ENCODE assay signal across 1 cellular context in genomic region chr10:86710987-86711236, GRCh38.
TF ChIP-seq lines count a peak whose summit lies in the region.

No MANE protein-coding gene starts in this region.

TF ChIP-seq in HepG2, 621 proteins besides CTCF, POLR2A, EP300 and RAD21 (continued from another document):
- TF ChIP-seq THAP9 (CRISPR knock-in tag; IDR thresholded peaks at IDR 0.05; ENCODE audit: borderline replicate concordance), result peak; percentile 52; the same call in 1 of the 2 replicates
- TF ChIP-seq ZNF589 (CRISPR knock-in tag; conservative IDR thresholded peaks at IDR 0.05), result no peak
- peak; percentile 44; the same call in 1 of the 2 replicates for TF ChIP-seq FOXP4 (CRISPR knock-in tag; IDR thresholded peaks at IDR 0.05)
- TF ChIP-seq ZFP91 (CRISPR knock-in tag; IDR thresholded peaks at IDR 0.05; ENCODE audit: borderline replicate concordance), result peak; percentile 87; the same call in 1 of the 2 replicates
- TF ChIP-seq ZNF333 (CRISPR knock-in tag; IDR thresholded peaks at IDR 0.05; ENCODE audit: borderline replicate concordance), result peak; percentile 81; the same call in 1 of the 2 replicates
- peak; percentile 59; the same call in 1 of the 2 replicates for TF ChIP-seq ZMYM2 (CRISPR knock-in tag; IDR thresholded peaks at IDR 0.05)
